8 cellular contexts compared by ENCODE assay signal in the genomic region with DNA sequence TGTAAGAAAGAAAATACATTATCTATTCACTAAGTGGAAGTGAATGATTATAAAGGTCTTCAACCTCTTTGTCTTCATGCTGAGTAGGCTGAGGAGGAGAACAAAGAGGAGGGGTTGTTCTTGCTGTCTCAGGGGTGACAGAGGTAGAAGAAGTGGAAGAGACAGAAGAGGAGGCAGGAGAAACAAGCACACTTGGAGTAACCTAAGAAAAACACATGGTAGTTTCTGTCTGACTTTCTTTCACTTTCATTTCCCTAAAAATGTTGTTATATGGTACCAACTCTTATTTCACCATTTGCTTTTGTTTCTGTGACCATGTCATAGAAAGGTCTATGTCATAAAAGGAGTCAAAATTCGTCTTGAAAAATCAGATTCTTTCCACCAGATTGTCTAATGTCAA.
DNase-seq lines count a peak whose midpoint lies in the region; ATAC-seq and TF ChIP-seq lines count a peak whose summit lies in the region.

No MANE protein-coding gene starts in this region.

- H3K79me1 ChIP-seq in trophoblast cell (ENCODE audit: low read length), result no peaks in the 10 kb centered on the region

- no peaks in the 10 kb centered on the region for H3K27me3 ChIP-seq in hepatocyte
- H3K27me3 ChIP-seq in trophoblast cell (ENCODE audit: insufficient read depth, low read length), result no peaks in the 10 kb centered on the region

- H3K18ac ChIP-seq in trophoblast cell (ENCODE audit: low read length), result no peak overlapping the region

- ATAC-seq in GM18517 (IDR thresholded peaks at IDR 0.05; ENCODE audit: unreplicated experiment), result peak; percentile 100
- ATAC-seq in GM21825 (IDR thresholded peaks at IDR 0.05; ENCODE audit: unreplicated experiment), result peak; percentile 98

- no peaks in the 10 kb centered on the region for H3K36me3 ChIP-seq in hepatocyte (replicated peaks; ENCODE audit: insufficient read depth, low read depth)
- H3K36me3 ChIP-seq in trophoblast cell (ENCODE audit: control insufficient read depth in 1 of 2, insufficient read depth in 2 of 2, low read length in 2 of 2), result no peaks in the 10 kb centered on the region

- H3K4me2 ChIP-seq in hepatocyte (peak overlapping the region; percentile 62), trophoblast cell (ENCODE audit: low read length) (no peak overlapping the region)

- H3K4me1 ChIP-seq in hepatocyte (ENCODE audit: insufficient read depth) (no peaks in the 10 kb centered on the region), trophoblast cell (ENCODE audit: control insufficient read depth in 1 of 2, insufficient read depth in 2 of 2, low read length in 2 of 2) (no peaks in the 10 kb centered on the region)

- peak overlapping the region; percentile 67 for H2AFZ ChIP-seq in hepatocyte
- H2AFZ ChIP-seq in trophoblast cell (ENCODE audit: insufficient read depth, low read length, poor library complexity), result no peak overlapping the region

- no peak overlapping the region for H2BK120ac ChIP-seq in trophoblast cell (ENCODE audit: insufficient read depth, low read length, poor library complexity)

- no peaks in the 10 kb centered on the region for H3K79me2 ChIP-seq in hepatocyte
- no peaks in the 10 kb centered on the region for H3K79me2 ChIP-seq in trophoblast cell (ENCODE audit: control insufficient read depth, insufficient read depth, low read length, poor library complexity)

- no peak overlapping the region for H3K23ac ChIP-seq in trophoblast cell (ENCODE audit: low read length)

- no peaks in the 10 kb centered on the region for H4K20me1 ChIP-seq in hepatocyte (ENCODE audit: insufficient read depth, poor library complexity, severe bottlenecking)

- no peak for TF ChIP-seq CTCF in hepatocyte (IDR thresholded peaks at IDR 0.05; ENCODE audit: poor library complexity)

- DNase-seq in HPDE6-E6E7 (ENCODE audit: extremely low spot score) (peak; percentile 1), hepatocyte (ENCODE audit: low spot score) (no peak), NCI-H526 treated with DMSO at 0.1 percent for 48 hours (lab: John Stamatoyannopoulos, UW) (no peak), trophoblast cell (no peak), DMS53 treated with DMSO at 0.1 percent for 48 hours (lab: John Stamatoyannopoulos, UW; ENCODE audit: unreplicated experiment) (no peak), HuH-7 (ENCODE audit: low spot score) (no peak)

- no peak overlapping the region for H3K4ac ChIP-seq in trophoblast cell (ENCODE audit: low read depth, low read length)

- H4K8ac ChIP-seq in trophoblast cell (ENCODE audit: low read depth, low read length), result no peak overlapping the region

- H3K9me2 ChIP-seq in hepatocyte (replicated peaks; ENCODE audit: insufficient read depth), result no peaks in the 10 kb centered on the region

- H2BK12ac ChIP-seq in trophoblast cell (ENCODE audit: low read length), result no peak overlapping the region

- H4K12ac ChIP-seq in trophoblast cell (ENCODE audit: low read depth, low read length), result no peak overlapping the region

- no peak overlapping the region for H2BK5ac ChIP-seq in trophoblast cell (ENCODE audit: low read depth, low read length, poor library complexity)

- no peak overlapping the region for H3K27ac ChIP-seq in hepatocyte
- no peak overlapping the region for H3K27ac ChIP-seq in trophoblast cell (ENCODE audit: low read depth, low read length)

- no peak overlapping the region for H3K9ac ChIP-seq in trophoblast cell (ENCODE audit: low read length)

- no peaks in the 10 kb centered on the region for H3K9me3 ChIP-seq in hepatocyte (ENCODE audit: low read depth)
- H3K9me3 ChIP-seq in trophoblast cell (ENCODE audit: insufficient read depth, low read depth, low read length), result no peaks in the 10 kb centered on the region

- H3K4me3 ChIP-seq in hepatocyte, result no peak overlapping the region
- H3K4me3 ChIP-seq in trophoblast cell (ENCODE audit: low read depth, low read length), result no peak overlapping the region

- H3K14ac ChIP-seq in trophoblast cell (ENCODE audit: low read length), result no peak overlapping the region

- no peak overlapping the region for H2AK5ac ChIP-seq in trophoblast cell (ENCODE audit: low read length)

- WGBS in hepatocyte (ENCODE audit: low lambda C conversion rate, missing lambda C conversion rate), result 47% methylated on average over 1 of the region's 1 CpG
- no CpG with 5 or more reads among the region's 1 CpG for WGBS in trophoblast cell (ENCODE audit: extremely low coverage, insufficient coverage, insufficient read length)

- no peak overlapping the region for H4K91ac ChIP-seq in trophoblast cell (ENCODE audit: low read depth, low read length)
